1 cellular context compared by ENCODE assay signal in the genomic region with DNA sequence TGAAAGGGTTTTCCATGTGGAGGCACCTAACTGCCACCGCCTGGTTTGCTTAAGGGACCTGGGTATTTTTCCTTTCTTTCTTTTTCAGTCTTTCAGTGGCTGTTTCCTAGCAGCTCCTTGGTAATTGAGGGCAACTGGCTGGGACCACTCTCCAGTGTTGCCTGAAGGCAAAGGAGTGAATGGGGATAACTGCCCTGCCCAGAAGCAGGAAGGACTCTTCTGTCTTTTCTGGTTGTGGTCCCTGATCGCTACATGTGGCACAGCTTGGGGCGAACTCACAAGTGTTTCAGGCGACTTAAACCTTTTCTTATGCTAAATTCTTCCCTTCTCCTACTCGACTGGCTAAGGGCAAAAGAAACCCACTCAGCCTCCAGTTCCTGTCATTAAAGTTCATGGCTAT.
TF ChIP-seq lines count a peak whose summit lies in the region.

No MANE protein-coding gene starts in this region.

TF ChIP-seq in H1, 55 proteins besides CTCF, POLR2A, EP300 and RAD21:
- TF ChIP-seq GTF2F1 (IDR thresholded peaks at IDR 0.05; ENCODE audit: borderline replicate concordance, low read depth, low read length) (no peak), TAF1 (IDR thresholded peaks at IDR 0.05; ENCODE audit: low read depth, low read length) (no peak), CHD1 (IDR thresholded peaks at IDR 0.05; ENCODE audit: low read depth, low read length) (no peak), KDM1A (IDR thresholded peaks at IDR 0.05; ENCODE audit: borderline replicate concordance, low read length) (no peak), CBX8 (IDR thresholded peaks at IDR 0.05; ENCODE audit: borderline replicate concordance, low read depth, low read length) (no peak), JUND (IDR thresholded peaks at IDR 0.05; ENCODE audit: low read length) (no peak), MAFK (IDR thresholded peaks at IDR 0.05; ENCODE audit: low read depth, low read length) (no peak), SP4 (IDR thresholded peaks at IDR 0.05; ENCODE audit: low read length) (no peak), CEBPB (IDR thresholded peaks at IDR 0.05; ENCODE audit: low read depth, low read length) (no peak), TCF12 (IDR thresholded peaks at IDR 0.05; ENCODE audit: low read depth, low read length) (no peak), CREB1 (IDR thresholded peaks at IDR 0.05) (no peak), SP1 (IDR thresholded peaks at IDR 0.05; ENCODE audit: low read depth, low read length) (no peak), ZNF274 (IDR thresholded peaks at IDR 0.05; ENCODE audit: borderline replicate concordance, extremely low read depth, low read length) (no peak), SIN3A (conservative IDR thresholded peaks at IDR 0.05 in 1 of 2, IDR thresholded peaks at IDR 0.05 in 1 of 2; ENCODE audit: low read depth in 1 of 2, low read length in 2 of 2) (no peak), RBBP5 (IDR thresholded peaks at IDR 0.05; ENCODE audit: borderline replicate concordance, low read depth, low read length) (no peak), TEAD4 (IDR thresholded peaks at IDR 0.05; ENCODE audit: low read depth, low read length) (no peak), SUZ12 (IDR thresholded peaks at IDR 0.05; ENCODE audit: low read length) (no peak), SIX5 (IDR thresholded peaks at IDR 0.05; ENCODE audit: low read depth, low read length) (no peak), TAF7 (optimal IDR thresholded peaks at IDR 0.05; ENCODE audit: borderline replicate concordance, low read depth, low read length) (no peak)
TF ChIP-seq in H1: peak in this region for 0.
